Comparison of ENCODE assay signal across 9 cellular contexts in genomic region chr4:73446336-73446938, GRCh38. TPM values are rescaled to one million over a fixed set of nuclear protein-coding genes. Genes with fewer than 3 reads are reported as not detected.
DNase-seq lines count a peak whose midpoint lies in the region; ATAC-seq and TF ChIP-seq lines count a peak whose summit lies in the region.
"Had no signal": no experiment of that assay in that cellular context is flagged by ENCODE, and none has a peak within 500 bp of the region (broad histone marks: within the 10 kb centered on the region; RNA-seq: fewer than 3 reads in every experiment).

No MANE protein-coding gene starts in this region.

- no peaks in the 10 kb centered on the region for H4K20me1 ChIP-seq in SU-DHL-6 (ENCODE audit: low read depth, low read length)

- H3K9me3 ChIP-seq in BE2C (no peaks in the 10 kb centered on the region), SU-DHL-6 (ENCODE audit: insufficient read depth, low read length) (no peaks in the 10 kb centered on the region)

- H3K36me3 Mint-ChIP-seq in stimulated activated naive B cell treated with anti-CD40 and anti-IgM and Interleukin-4, amounts not matched to agents 10 μg/mL and 1 μg/mL and 100 μg/mL, for 72 hours: no peaks in the 10 kb centered on the region
- no peaks in the 10 kb centered on the region for H3K36me3 Mint-ChIP-seq in activated T-helper 1 cell treated with anti-CD3 and anti-CD28 coated beads, Interleukin-12 subunit alpha, Interleukin-12 subunit beta, Interleukin-2, Interleukin-4 antibody, amounts not matched to agents 30 ng/mL and 10 ng/mL and 1 ng/mL, durations not matched to agents 14 hours and 24 hours and 36 hours (ENCODE audit: low read depth)

- no peak overlapping the region for H3K4me2 ChIP-seq in SU-DHL-6 (ENCODE audit: low read depth, low read length, poor library complexity, severe bottlenecking)

- no peak overlapping the region for H3K27ac ChIP-seq in SU-DHL-6 (ENCODE audit: low read depth, low read length)

- no peaks in the 10 kb centered on the region for H3K9me3 Mint-ChIP-seq in stimulated activated naive B cell treated with anti-CD40 and anti-IgM and Interleukin-4, amounts not matched to agents 10 μg/mL and 1 μg/mL and 100 μg/mL, for 72 hours
- H3K9me3 Mint-ChIP-seq in activated T-helper 1 cell treated with anti-CD3 and anti-CD28 coated beads, Interleukin-12 subunit alpha, Interleukin-12 subunit beta, Interleukin-2, Interleukin-4 antibody, amounts not matched to agents 30 ng/mL and 10 ng/mL and 1 ng/mL, durations not matched to agents 14 hours and 24 hours and 36 hours: no peaks in the 10 kb centered on the region

- TF ChIP-seq CTCF in BE2C (IDR thresholded peaks at IDR 0.05; ENCODE audit: low read depth, low read length) (peak; percentile 87), SU-DHL-6 (IDR thresholded peaks at IDR 0.05; ENCODE audit: insufficient read depth, low read length, poor library complexity, severe bottlenecking) (peak; percentile 44)

- ATAC-seq in GM18498 (IDR thresholded peaks at IDR 0.05; ENCODE audit: unreplicated experiment) (peak; percentile 99), HG02623 (IDR thresholded peaks at IDR 0.05; ENCODE audit: unreplicated experiment) (peak; percentile 99)
- ATAC-seq in stimulated activated naive B cell treated with anti-CD40 and anti-IgM and Interleukin-4, amounts not matched to agents 10 μg/mL and 1 μg/mL and 100 μg/mL, for 72 hours (replicated peaks): peak; percentile 87 to 93

- H3K4me3 ChIP-seq in BE2C (ENCODE audit: low read depth, low read length) (no peak overlapping the region), SU-DHL-6 (ENCODE audit: insufficient read depth, low read length, poor library complexity, severe bottlenecking) (no peak overlapping the region)

- peak; percentile 13 for DNase-seq in BE2C
- peak; percentile 75 for DNase-seq in NAMALWA (ENCODE audit: low spot score)
- peak; percentile 15 for DNase-seq in foreskin melanocyte
- no peak for DNase-seq in stimulated activated naive B cell treated with anti-CD40 and anti-IgM and Interleukin-4, amounts not matched to agents 10 μg/mL and 1 μg/mL and 100 μg/mL, for 72 hours
- no peak for DNase-seq in activated T-helper 1 cell treated with anti-CD3 and anti-CD28 coated beads, Interleukin-12 subunit alpha, Interleukin-12 subunit beta, Interleukin-2, Interleukin-4 antibody, amounts not matched to agents 30 ng/mL and 10 ng/mL and 1 ng/mL, durations not matched to agents 14 hours and 24 hours and 36 hours (ENCODE audit: low spot score)

- H3K27ac Mint-ChIP-seq in stimulated activated naive B cell treated with anti-CD40 and anti-IgM and Interleukin-4, amounts not matched to agents 10 μg/mL and 1 μg/mL and 100 μg/mL, for 72 hours: no peak overlapping the region
- no peak overlapping the region for H3K27ac Mint-ChIP-seq in activated T-helper 1 cell treated with anti-CD3 and anti-CD28 coated beads, Interleukin-12 subunit alpha, Interleukin-12 subunit beta, Interleukin-2, Interleukin-4 antibody, amounts not matched to agents 30 ng/mL and 10 ng/mL and 1 ng/mL, durations not matched to agents 14 hours and 24 hours and 36 hours

- H3K4me1 Mint-ChIP-seq in stimulated activated naive B cell treated with anti-CD40 and anti-IgM and Interleukin-4, amounts not matched to agents 10 μg/mL and 1 μg/mL and 100 μg/mL, for 72 hours: no peaks in the 10 kb centered on the region
- H3K4me1 Mint-ChIP-seq in activated T-helper 1 cell treated with anti-CD3 and anti-CD28 coated beads, Interleukin-12 subunit alpha, Interleukin-12 subunit beta, Interleukin-2, Interleukin-4 antibody, amounts not matched to agents 30 ng/mL and 10 ng/mL and 1 ng/mL, durations not matched to agents 14 hours and 24 hours and 36 hours (ENCODE audit: low read depth): no peaks in the 10 kb centered on the region

- no peaks in the 10 kb centered on the region for H3K36me3 ChIP-seq in BE2C
- no peaks in the 10 kb centered on the region for H3K36me3 ChIP-seq in SU-DHL-6 (ENCODE audit: low read length)

- H2AFZ ChIP-seq in SU-DHL-6 (ENCODE audit: low read depth, low read length, severe bottlenecking): no peak overlapping the region

- H3K27me3 ChIP-seq in BE2C (peaks cover 20% of the 10 kb centered on the region), SU-DHL-6 (ENCODE audit: low read length) (no peaks in the 10 kb centered on the region)

- no peaks in the 10 kb centered on the region for H3K4me1 ChIP-seq in BE2C

- no peak overlapping the region for H3K9ac ChIP-seq in SU-DHL-6 (ENCODE audit: low read length)

- H3K9me2 ChIP-seq in SU-DHL-6 (replicated peaks; ENCODE audit: insufficient read depth, low read length): no peaks in the 10 kb centered on the region

- H3F3A ChIP-seq in SU-DHL-6 (ENCODE audit: insufficient read depth): no peaks in the 10 kb centered on the region

- intact Hi-C loops in activated T-helper 1 cell treated with anti-CD3 and anti-CD28 coated beads, Interleukin-12 subunit alpha, Interleukin-12 subunit beta, Interleukin-2, Interleukin-4 antibody, amounts not matched to agents 30 ng/mL and 10 ng/mL and 1 ng/mL, durations not matched to agents 14 hours and 24 hours and 36 hours (cut with micrococcal nuclease): loop anchor here (1.0 to 10.0 kb wide), 3 partner anchors 135 to 208 kb away; partner anchors contain the start of gene ANKRD17

- H3K27me3 Mint-ChIP-seq in stimulated activated naive B cell treated with anti-CD40 and anti-IgM and Interleukin-4, amounts not matched to agents 10 μg/mL and 1 μg/mL and 100 μg/mL, for 72 hours: peaks cover 4 to 8% of the 10 kb centered on the region in 2 donors
- H3K27me3 Mint-ChIP-seq in activated T-helper 1 cell treated with anti-CD3 and anti-CD28 coated beads, Interleukin-12 subunit alpha, Interleukin-12 subunit beta, Interleukin-2, Interleukin-4 antibody, amounts not matched to agents 30 ng/mL and 10 ng/mL and 1 ng/mL, durations not matched to agents 14 hours and 24 hours and 36 hours (ENCODE audit: insufficient read depth): peaks cover under 1% of the 10 kb centered on the region

- no peaks in the 10 kb centered on the region for H3K79me2 ChIP-seq in SU-DHL-6 (ENCODE audit: insufficient read depth, low read length)

- no peak overlapping the region for H3K4me3 Mint-ChIP-seq in stimulated activated naive B cell treated with anti-CD40 and anti-IgM and Interleukin-4, amounts not matched to agents 10 μg/mL and 1 μg/mL and 100 μg/mL, for 72 hours
- no peak overlapping the region for H3K4me3 Mint-ChIP-seq in activated T-helper 1 cell treated with anti-CD3 and anti-CD28 coated beads, Interleukin-12 subunit alpha, Interleukin-12 subunit beta, Interleukin-2, Interleukin-4 antibody, amounts not matched to agents 30 ng/mL and 10 ng/mL and 1 ng/mL, durations not matched to agents 14 hours and 24 hours and 36 hours

RNA-seq across cellular contexts. Expression of gene AFP, which starts 10.4 kb away (rescaled TPM):
- not detected for polyA plus RNA-seq in BE2C (2012; ENCODE audit: insufficient read depth, insufficient read length, low read depth)
- not detected in 2 replicates for total RNA-seq in activated T-helper 1 cell treated with anti-CD3 and anti-CD28 coated beads, Interleukin-12 subunit alpha, Interleukin-12 subunit beta, Interleukin-2, Interleukin-4 antibody, amounts not matched to agents 30 ng/mL and 10 ng/mL and 1 ng/mL, durations not matched to agents 14 hours and 24 hours and 36 hours
- total RNA-seq: T-helper 2 cell treated with Interferon-gamma antibody and Interleukin-4, amounts not matched to agents 100 ng/mL and 5 ng/mL, for 36 hours had no signal

RNA-seq across cellular contexts. Expression of gene AFM, which starts 35.1 kb away (rescaled TPM):
- polyA plus RNA-seq in BE2C (2012; ENCODE audit: insufficient read depth, insufficient read length, low read depth): 0.22 TPM
- total RNA-seq in activated T-helper 1 cell treated with anti-CD3 and anti-CD28 coated beads, Interleukin-12 subunit alpha, Interleukin-12 subunit beta, Interleukin-2, Interleukin-4 antibody, amounts not matched to agents 30 ng/mL and 10 ng/mL and 1 ng/mL, durations not matched to agents 14 hours and 24 hours and 36 hours: not detected in 2 replicates
- total RNA-seq: T-helper 2 cell treated with Interferon-gamma antibody and Interleukin-4, amounts not matched to agents 100 ng/mL and 5 ng/mL, for 36 hours had no signal

RNA-seq across cellular contexts. Expression of gene ALB, which starts 42.4 kb away (rescaled TPM):
- not detected for polyA plus RNA-seq in BE2C (2012; ENCODE audit: insufficient read depth, insufficient read length, low read depth)
- not detected in 2 replicates for total RNA-seq in activated T-helper 1 cell treated with anti-CD3 and anti-CD28 coated beads, Interleukin-12 subunit alpha, Interleukin-12 subunit beta, Interleukin-2, Interleukin-4 antibody, amounts not matched to agents 30 ng/mL and 10 ng/mL and 1 ng/mL, durations not matched to agents 14 hours and 24 hours and 36 hours
- total RNA-seq: T-helper 2 cell treated with Interferon-gamma antibody and Interleukin-4, amounts not matched to agents 100 ng/mL and 5 ng/mL, for 36 hours had no signal

Comparison
In these comparisons a context has a peak if more than half of its experiments do, and no peak if none do; other contexts are left out.
1. DNase-seq: peak in BE2C (single experiment), NAMALWA (single experiment) and foreskin melanocyte (single experiment); none in stimulated activated naive B cell treated with anti-CD40 and anti-IgM and Interleukin-4, amounts not matched to agents 10 μg/mL and 1 μg/mL and 100 μg/mL, for 72 hours (single experiment) and activated T-helper 1 cell treated with anti-CD3 and anti-CD28 coated beads, Interleukin-12 subunit alpha, Interleukin-12 subunit beta, Interleukin-2, Interleukin-4 antibody, amounts not matched to agents 30 ng/mL and 10 ng/mL and 1 ng/mL, durations not matched to agents 14 hours and 24 hours and 36 hours (single experiment).
2. Peak in every context shown above with its lines, with median percentiles within 50 percentile points of each other: ATAC-seq.